2 cellular contexts compared by ENCODE assay signal in genomic region chr15:101489633-101490407, GRCh38.
TF ChIP-seq lines count a peak whose summit lies in the region.

TSS of gene PCSK6 (minus strand) at chr15:101489707. CDS start at chr15:101489670, 37 bp downstream.

TF ChIP-seq in A549, 52 proteins besides CTCF, POLR2A, EP300 and RAD21 (continued from another document):
- no peak for TF ChIP-seq HMGXB4 (CRISPR knock-in tag; IDR thresholded peaks at IDR 0.05; ENCODE audit: borderline replicate concordance)
- no peak for TF ChIP-seq HES2 (IDR thresholded peaks at IDR 0.05)
- TF ChIP-seq BCL3 (IDR thresholded peaks at IDR 0.05) = 0 out of 3 replicates have a peak, but pooled peaks have one; percentile 49
- TF ChIP-seq HEYL (CRISPR knock-in tag; IDR thresholded peaks at IDR 0.05) = no peak
- TF ChIP-seq USF2 (IDR thresholded peaks at IDR 0.05) = no peak
- no peak for TF ChIP-seq FOXS1 (CRISPR knock-in tag; IDR thresholded peaks at IDR 0.05)
- no peak for TF ChIP-seq MYC (IDR thresholded peaks at IDR 0.05; ENCODE audit: borderline replicate concordance, low read length)
- no peak for TF ChIP-seq MAZ (IDR thresholded peaks at IDR 0.05; ENCODE audit: borderline replicate concordance, low read depth, low read length)
- no peak for TF ChIP-seq CHD4 (IDR thresholded peaks at IDR 0.05; ENCODE audit: borderline replicate concordance)
- TF ChIP-seq HOXB13 (CRISPR knock-in tag; IDR thresholded peaks at IDR 0.05; ENCODE audit: low read depth) = no peak
- no peak for TF ChIP-seq NFE2L2 (conservative IDR thresholded peaks at IDR 0.05; ENCODE audit: low read length)
- TF ChIP-seq ELK1 (IDR thresholded peaks at IDR 0.05; ENCODE audit: low read depth, low read length) = no peak
TF ChIP-seq in A549: peak in this region for 2.

TF ChIP-seq in HepG2, 621 proteins besides CTCF, POLR2A, EP300 and RAD21 (continued from another document and continues in another):
- TF ChIP-seq ZNF292 (CRISPR knock-in tag; IDR thresholded peaks at IDR 0.05; ENCODE audit: borderline replicate concordance, low read depth) = no peak
- no peak for TF ChIP-seq ZNF367 (CRISPR knock-in tag; IDR thresholded peaks at IDR 0.05; ENCODE audit: borderline replicate concordance)
- no peak for TF ChIP-seq ZNF710 (CRISPR knock-in tag; IDR thresholded peaks at IDR 0.05; ENCODE audit: borderline replicate concordance)
- TF ChIP-seq MYC (CRISPR knock-in tag; IDR thresholded peaks at IDR 0.05; ENCODE audit: borderline replicate concordance) = peak; percentile 51; the same call in 1 of the 2 replicates
- TF ChIP-seq MNT (IDR thresholded peaks at IDR 0.05) = no peak
- no peak for TF ChIP-seq TARDBP (CRISPR knock-in tag; IDR thresholded peaks at IDR 0.05)
- TF ChIP-seq ZNF383 (CRISPR knock-in tag; IDR thresholded peaks at IDR 0.05; ENCODE audit: borderline replicate concordance) = no peak
- no peak for TF ChIP-seq AHDC1 (CRISPR knock-in tag; IDR thresholded peaks at IDR 0.05; ENCODE audit: borderline replicate concordance)
- no peak for TF ChIP-seq MAFF (IDR thresholded peaks at IDR 0.05; ENCODE audit: low read depth, low read length)
- TF ChIP-seq ZNF747 (CRISPR knock-in tag; IDR thresholded peaks at IDR 0.05; ENCODE audit: borderline replicate concordance) = 0 out of 2 replicates have a peak, but pooled peaks have one; percentile 35
- no peak for TF ChIP-seq GMEB1 (CRISPR knock-in tag; IDR thresholded peaks at IDR 0.05; ENCODE audit: borderline replicate concordance)
- TF ChIP-seq HOXA9 (CRISPR knock-in tag; IDR thresholded peaks at IDR 0.05; ENCODE audit: borderline replicate concordance) = no peak
- TF ChIP-seq ATF3 (CRISPR knock-in tag; IDR thresholded peaks at IDR 0.05) = peak; percentile 24; the same call in 1 of the 2 replicates
- no peak for TF ChIP-seq E2F5 (CRISPR knock-in tag; conservative IDR thresholded peaks at IDR 0.05)
- TF ChIP-seq PPARG (CRISPR knock-in tag; conservative IDR thresholded peaks at IDR 0.05) = no peak
- no peak; the same call in 1 of the 2 replicates for TF ChIP-seq ZNF33B (CRISPR knock-in tag; IDR thresholded peaks at IDR 0.05)
- no peak for TF ChIP-seq REST (IDR thresholded peaks at IDR 0.05; ENCODE audit: borderline replicate concordance in 1 of 2, low read depth in 1 of 2, low read length in 2 of 2)
- TF ChIP-seq ZNF691 (CRISPR knock-in tag; IDR thresholded peaks at IDR 0.05; ENCODE audit: borderline replicate concordance, low read depth) = no peak
- TF ChIP-seq YEATS4 (CRISPR knock-in tag; IDR thresholded peaks at IDR 0.05; ENCODE audit: borderline replicate concordance) = peak; percentile 5; the same call in 1 of the 2 replicates
- TF ChIP-seq ZNF784 (CRISPR knock-in tag; IDR thresholded peaks at IDR 0.05; ENCODE audit: borderline replicate concordance) = peak; percentile 60
- TF ChIP-seq RBFOX2 (IDR thresholded peaks at IDR 0.05; ENCODE audit: low read depth, low read length) = peak; percentile 68
- no peak for TF ChIP-seq ZNF567 (CRISPR knock-in tag; IDR thresholded peaks at IDR 0.05; ENCODE audit: borderline replicate concordance)
- TF ChIP-seq CENPBD1 (CRISPR knock-in tag; IDR thresholded peaks at IDR 0.05; ENCODE audit: borderline replicate concordance, low read depth) = no peak
- no peak for TF ChIP-seq ZNF354B (CRISPR knock-in tag; IDR thresholded peaks at IDR 0.05)
- no peak for TF ChIP-seq HNRNPK (IDR thresholded peaks at IDR 0.05; ENCODE audit: low read depth, low read length, poor library complexity, severe bottlenecking)
- no peak for TF ChIP-seq MLX (CRISPR knock-in tag; IDR thresholded peaks at IDR 0.05)
- TF ChIP-seq ZSCAN29 (CRISPR knock-in tag; conservative IDR thresholded peaks at IDR 0.05) = no peak
- no peak for TF ChIP-seq SMARCE1 (IDR thresholded peaks at IDR 0.05; ENCODE audit: borderline replicate concordance)
- no peak for TF ChIP-seq CREM (IDR thresholded peaks at IDR 0.05)
- TF ChIP-seq CREM (CRISPR knock-in tag; IDR thresholded peaks at IDR 0.05) = no peak
- TF ChIP-seq SSRP1 (CRISPR knock-in tag; IDR thresholded peaks at IDR 0.05) = no peak
- TF ChIP-seq ZNF296 (CRISPR knock-in tag; conservative IDR thresholded peaks at IDR 0.05) = no peak
